Comparison of ENCODE assay signal across 1 cellular context in genomic region chr6:30779850-30780641, GRCh38.
TF ChIP-seq lines count a peak whose summit lies in the region.

No MANE protein-coding gene starts in this region.

TF ChIP-seq in K562, 482 proteins besides CTCF, POLR2A, EP300 and RAD21:
- TF ChIP-seq ZC3H4 (CRISPR knock-in tag; IDR thresholded peaks at IDR 0.05; ENCODE audit: borderline replicate concordance) (no peak), ZBTB8A (IDR thresholded peaks at IDR 0.05; ENCODE audit: partially characterized antibody) (no peak), NFE2L1 (tag; IDR thresholded peaks at IDR 0.05; ENCODE audit: borderline replicate concordance, low read depth) (no peak), ZFX (CRISPR knock-in tag; IDR thresholded peaks at IDR 0.05) (peak; percentile 18; the same call in 1 of the 2 replicates), CEBPG (CRISPR knock-in tag; IDR thresholded peaks at IDR 0.05) (0 out of 2 replicates have a peak, but pooled peaks have one; percentile 7), CEBPG (tag; conservative IDR thresholded peaks at IDR 0.05 in 1 of 2, IDR thresholded peaks at IDR 0.05 in 1 of 2) (no peak)
